19 cellular contexts compared by ENCODE assay signal in the genomic region with DNA sequence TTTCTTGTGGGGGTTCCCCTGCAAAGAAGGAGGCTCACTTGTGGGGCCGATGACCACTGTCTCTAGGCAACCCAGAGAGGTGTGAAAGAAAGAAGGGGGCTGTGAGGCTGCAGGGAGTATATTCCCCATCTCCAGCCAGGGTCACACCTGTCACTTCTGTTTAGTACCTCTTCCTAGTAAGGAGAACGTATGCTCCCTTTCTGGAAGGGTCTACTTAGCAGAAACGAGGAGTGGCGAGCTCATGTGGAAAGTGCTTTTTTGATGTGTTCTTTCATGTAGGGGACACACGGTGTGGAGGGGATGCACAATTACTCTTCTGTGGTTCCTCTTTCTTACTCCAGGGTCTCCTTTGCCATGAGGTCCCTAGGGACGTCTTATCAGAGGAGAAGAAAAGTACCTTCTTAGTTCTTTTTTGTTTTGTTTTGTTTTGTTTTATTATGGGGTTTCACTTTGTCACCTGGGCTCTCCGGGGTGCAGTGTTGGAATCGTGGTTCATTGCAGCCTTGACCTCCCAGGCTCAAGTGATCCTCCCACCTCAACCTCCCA. TPM values are rescaled to one million over a fixed set of nuclear protein-coding genes. Genes with fewer than 3 reads are reported as not detected.
A peak's percentile ranks its signal among the peaks of the same experiment; 100 is the strongest.
DNase-seq lines count a peak whose midpoint lies in the region; ATAC-seq and TF ChIP-seq lines count a peak whose summit lies in the region.
"Had no signal": no experiment of that assay in that cellular context is flagged by ENCODE, and none has a peak within 500 bp of the region (broad histone marks: within the 10 kb centered on the region; RNA-seq: fewer than 3 reads in every experiment).

No MANE protein-coding gene starts in this region.

- peak; percentile 44 for ATAC-seq in activated CD8-positive, alpha-beta memory T cell treated with anti-CD3 and anti-CD28 coated beads, Interleukin-2, amount 10 ng/mL, durations not matched to agents 7 days and 5 days
- peak; percentile 60 for ATAC-seq in activated CD8-positive, alpha-beta T cell treated with anti-CD3 and anti-CD28 coated beads, Interleukin-2, amount 10 ng/mL, durations not matched to agents 7 days and 5 days
- peak; percentile 75 to 78 for ATAC-seq in stimulated activated naive B cell treated with anti-CD40 and anti-IgM and Interleukin-4, amounts not matched to agents 10 μg/mL and 1 μg/mL and 100 μg/mL, for 72 hours (replicated peaks)
- no peak for ATAC-seq in HG03196 (IDR thresholded peaks at IDR 0.05; ENCODE audit: unreplicated experiment)
- ATAC-seq: gastroesophageal sphincter had no signal

- H3K27me3 ChIP-seq in brain microvascular endothelial cell (replicated peaks): no peaks in the 10 kb centered on the region
- H3K27me3 ChIP-seq: gastroesophageal sphincter, suprapubic skin had no signal

- H3K36me3 ChIP-seq in brain microvascular endothelial cell (replicated peaks): no peaks in the 10 kb centered on the region
- H3K36me3 ChIP-seq: gastroesophageal sphincter, suprapubic skin had no signal

- POLR2A ChIA-PET in activated CD8-positive, alpha-beta T cell treated with anti-CD3 and anti-CD28 coated beads, Interleukin-2, amount 10 ng/mL, durations not matched to agents 7 days and 5 days (lab: Charles Lee): interaction anchor here (0.9 kb wide), 1 partner anchor 38 kb away, joined by 3 read pairs; no protein-coding TSS in a partner anchor

- H3K9me3 Mint-ChIP-seq in activated CD8-positive, alpha-beta memory T cell treated with anti-CD3 and anti-CD28 coated beads, Interleukin-2, amount 10 ng/mL, durations not matched to agents 7 days and 5 days (ENCODE audit: low read depth): peaks cover 14% of the 10 kb centered on the region
- peaks cover 9% of the 10 kb centered on the region for H3K9me3 Mint-ChIP-seq in activated CD8-positive, alpha-beta T cell treated with anti-CD3 and anti-CD28 coated beads, Interleukin-2, amount 10 ng/mL, durations not matched to agents 7 days and 5 days (ENCODE audit: insufficient read depth)
- peaks cover 21 to 24% of the 10 kb centered on the region in 2 donors for H3K9me3 Mint-ChIP-seq in stimulated activated naive B cell treated with anti-CD40 and anti-IgM and Interleukin-4, amounts not matched to agents 10 μg/mL and 1 μg/mL and 100 μg/mL, for 72 hours

- no peak overlapping the region for H3K4me3 ChIP-seq in brain microvascular endothelial cell (ENCODE audit: low read depth, low read length)
- H3K4me3 ChIP-seq: gastroesophageal sphincter, lung, suprapubic skin had no signal

- in situ Hi-C loops in brain microvascular endothelial cell (cut with HindIII; ENCODE audit: low pct_ligation_motif_present, low sequenced_read_pairs): no loop called here

- TF ChIP-seq CTCF in GM20000 (IDR thresholded peaks at IDR 0.05; ENCODE audit: extremely low read depth, missing control alignments): no peak
- no peak for TF ChIP-seq CTCF in brain microvascular endothelial cell (IDR thresholded peaks at IDR 0.05; ENCODE audit: low read depth, low read length, missing control alignments)

- H3K27ac ChIP-seq in brain microvascular endothelial cell: no peak overlapping the region
- H3K27ac ChIP-seq: gastroesophageal sphincter, suprapubic skin had no signal

- H3K27ac Mint-ChIP-seq in activated CD8-positive, alpha-beta memory T cell treated with anti-CD3 and anti-CD28 coated beads, Interleukin-2, amount 10 ng/mL, durations not matched to agents 7 days and 5 days: peak overlapping the region; percentile 65
- H3K27ac Mint-ChIP-seq in activated CD8-positive, alpha-beta T cell treated with anti-CD3 and anti-CD28 coated beads, Interleukin-2, amount 10 ng/mL, durations not matched to agents 7 days and 5 days: peak overlapping the region; percentile 68
- H3K27ac Mint-ChIP-seq in stimulated activated naive B cell treated with anti-CD40 and anti-IgM and Interleukin-4, amounts not matched to agents 10 μg/mL and 1 μg/mL and 100 μg/mL, for 72 hours: no peak overlapping the region
- H3K27ac Mint-ChIP-seq: nephron progenitor cell had no signal

- DNase-seq in activated CD8-positive, alpha-beta memory T cell treated with anti-CD3 and anti-CD28 coated beads, Interleukin-2, amount 10 ng/mL, durations not matched to agents 7 days and 5 days: peak; percentile 61
- DNase-seq in activated CD8-positive, alpha-beta memory T cell treated with anti-CD3 and anti-CD28 coated beads for 24 hours: no peak
- DNase-seq in GM20000 (ENCODE audit: low spot score) (peak; percentile 26), brain microvascular endothelial cell (no peak), dedifferentiated amniotic fluid mesenchymal stem cell (ENCODE audit: extremely low spot score) (no peak)
- DNase-seq in activated CD8-positive, alpha-beta T cell treated with anti-CD3 and anti-CD28 coated beads, Interleukin-2, amount 10 ng/mL, durations not matched to agents 7 days and 5 days: no peak
- DNase-seq in stimulated activated naive B cell treated with anti-CD40 and anti-IgM and Interleukin-4, amounts not matched to agents 10 μg/mL and 1 μg/mL and 100 μg/mL, for 72 hours: no peak
- DNase-seq: ACHN; activated CD4-positive, alpha-beta T cell treated with anti-CD3 and anti-CD28 coated beads, Interleukin-2, amount 50 U/mL, for 48 hours; Calu3; caudate nucleus; GDM1; Karpas-422; nephron progenitor cell; Right ventricle myocardium superior had no signal

- H3K4me1 Mint-ChIP-seq in activated CD8-positive, alpha-beta memory T cell treated with anti-CD3 and anti-CD28 coated beads, Interleukin-2, amount 10 ng/mL, durations not matched to agents 7 days and 5 days: peaks cover 26% of the 10 kb centered on the region
- H3K4me1 Mint-ChIP-seq in activated CD8-positive, alpha-beta T cell treated with anti-CD3 and anti-CD28 coated beads, Interleukin-2, amount 10 ng/mL, durations not matched to agents 7 days and 5 days (ENCODE audit: low read depth): peaks cover 10% of the 10 kb centered on the region
- peaks cover 9 to 20% of the 10 kb centered on the region in 2 donors for H3K4me1 Mint-ChIP-seq in stimulated activated naive B cell treated with anti-CD40 and anti-IgM and Interleukin-4, amounts not matched to agents 10 μg/mL and 1 μg/mL and 100 μg/mL, for 72 hours
- H3K4me1 Mint-ChIP-seq: nephron progenitor cell had no signal

- CTCF ChIA-PET in activated CD8-positive, alpha-beta memory T cell treated with anti-CD3 and anti-CD28 coated beads, Interleukin-2, amount 10 ng/mL, durations not matched to agents 7 days and 5 days (lab: Charles Lee): interaction anchor here (1.0 to 3.6 kb wide), 4 partner anchors 9 to 76 kb away, joined by 3 to 10 read pairs (median 4); no protein-coding TSS in a partner anchor
- CTCF ChIA-PET in activated CD8-positive, alpha-beta T cell treated with anti-CD3 and anti-CD28 coated beads, Interleukin-2, amount 10 ng/mL, durations not matched to agents 7 days and 5 days (lab: Charles Lee): interaction anchor here (0.9 to 2.3 kb wide), 5 partner anchors 9 to 94 kb away, joined by 3 to 7 read pairs (median 4); partner anchors contain the start of gene PRKCH

- H3K27me3 Mint-ChIP-seq in activated CD8-positive, alpha-beta memory T cell treated with anti-CD3 and anti-CD28 coated beads, Interleukin-2, amount 10 ng/mL, durations not matched to agents 7 days and 5 days: no peaks in the 10 kb centered on the region
- H3K27me3 Mint-ChIP-seq in activated CD8-positive, alpha-beta T cell treated with anti-CD3 and anti-CD28 coated beads, Interleukin-2, amount 10 ng/mL, durations not matched to agents 7 days and 5 days (ENCODE audit: low read depth): no peaks in the 10 kb centered on the region
- H3K27me3 Mint-ChIP-seq in stimulated activated naive B cell treated with anti-CD40 and anti-IgM and Interleukin-4, amounts not matched to agents 10 μg/mL and 1 μg/mL and 100 μg/mL, for 72 hours: peaks cover 0 to 6% of the 10 kb centered on the region in 2 donors

- H3K4me3 Mint-ChIP-seq in activated CD8-positive, alpha-beta memory T cell treated with anti-CD3 and anti-CD28 coated beads, Interleukin-2, amount 10 ng/mL, durations not matched to agents 7 days and 5 days: peak overlapping the region; percentile 46
- peak overlapping the region; percentile 44 for H3K4me3 Mint-ChIP-seq in activated CD8-positive, alpha-beta T cell treated with anti-CD3 and anti-CD28 coated beads, Interleukin-2, amount 10 ng/mL, durations not matched to agents 7 days and 5 days
- H3K4me3 Mint-ChIP-seq in stimulated activated naive B cell treated with anti-CD40 and anti-IgM and Interleukin-4, amounts not matched to agents 10 μg/mL and 1 μg/mL and 100 μg/mL, for 72 hours: peak overlapping the region in 1 of 2 donors; percentile 6
- H3K4me3 Mint-ChIP-seq: nephron progenitor cell had no signal

- H3K36me3 Mint-ChIP-seq in activated CD8-positive, alpha-beta memory T cell treated with anti-CD3 and anti-CD28 coated beads, Interleukin-2, amount 10 ng/mL, durations not matched to agents 7 days and 5 days: peaks cover 46% of the 10 kb centered on the region
- peaks cover 87% of the 10 kb centered on the region for H3K36me3 Mint-ChIP-seq in activated CD8-positive, alpha-beta T cell treated with anti-CD3 and anti-CD28 coated beads, Interleukin-2, amount 10 ng/mL, durations not matched to agents 7 days and 5 days (ENCODE audit: low read depth)
- peaks cover 14 to 23% of the 10 kb centered on the region in 2 donors for H3K36me3 Mint-ChIP-seq in stimulated activated naive B cell treated with anti-CD40 and anti-IgM and Interleukin-4, amounts not matched to agents 10 μg/mL and 1 μg/mL and 100 μg/mL, for 72 hours

RNA-seq across cellular contexts. Expression of gene PRKCH, which starts 58.3 kb away (rescaled TPM):
- 100 to 1,000 TPM; 304 to 312 TPM for total RNA-seq in activated CD8-positive, alpha-beta memory T cell treated with anti-CD3 and anti-CD28 coated beads, Interleukin-2, amount 10 ng/mL, durations not matched to agents 7 days and 5 days
- total RNA-seq in activated CD8-positive, alpha-beta T cell treated with anti-CD3 and anti-CD28 coated beads, Interleukin-2, amount 10 ng/mL, durations not matched to agents 7 days and 5 days: 100 to 1,000 TPM; 318 to 343 TPM

Comparison
In these comparisons a context has a peak if more than half of its experiments do, and no peak if none do; other contexts are left out.
1. DNase-seq: peak in activated CD8-positive, alpha-beta memory T cell treated with anti-CD3 and anti-CD28 coated beads, Interleukin-2, amount 10 ng/mL, durations not matched to agents 7 days and 5 days (single experiment) and GM20000 (single experiment); none in activated CD8-positive, alpha-beta memory T cell treated with anti-CD3 and anti-CD28 coated beads for 24 hours (single experiment), activated CD8-positive, alpha-beta T cell treated with anti-CD3 and anti-CD28 coated beads, Interleukin-2, amount 10 ng/mL, durations not matched to agents 7 days and 5 days (single experiment), stimulated activated naive B cell treated with anti-CD40 and anti-IgM and Interleukin-4, amounts not matched to agents 10 μg/mL and 1 μg/mL and 100 μg/mL, for 72 hours (single experiment), brain microvascular endothelial cell (single experiment) and dedifferentiated amniotic fluid mesenchymal stem cell (single experiment).